Comparison of ENCODE assay signal across 8 cellular contexts in the genomic region with DNA sequence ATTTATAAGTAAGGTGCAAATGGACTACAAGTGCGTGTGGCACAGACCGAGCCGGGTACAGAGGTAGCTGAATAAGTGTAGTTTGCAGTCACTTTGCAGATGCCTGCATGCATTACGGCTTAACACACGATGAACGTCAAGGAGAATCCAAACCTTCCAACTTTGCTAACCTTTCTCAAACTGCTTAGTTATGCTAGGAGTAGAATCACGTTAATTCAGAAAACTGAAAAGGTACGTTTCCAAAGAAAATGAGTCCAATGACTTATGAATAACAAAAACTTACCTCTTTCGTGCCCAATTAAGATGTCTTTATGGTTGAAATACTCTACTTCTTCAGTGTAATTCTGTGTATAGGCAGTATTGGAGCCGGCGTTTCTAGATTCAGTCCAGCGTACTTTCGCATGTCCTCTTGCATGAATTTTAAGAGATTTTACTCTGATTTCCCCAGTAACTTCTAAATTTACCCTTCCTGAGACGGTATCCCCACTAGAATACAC. TPM values are rescaled to one million over a fixed set of nuclear protein-coding genes. Genes with fewer than 3 reads are reported as not detected.
DNase-seq lines count a peak whose midpoint lies in the region; ATAC-seq, FAIRE-seq and TF ChIP-seq lines count a peak whose summit lies in the region.

No MANE protein-coding gene starts in this region.

- H3K27me3 ChIP-seq in HL-60 (ENCODE audit: insufficient read depth, poor library complexity, severe bottlenecking), result no peaks in the 10 kb centered on the region
- no peaks in the 10 kb centered on the region for H3K27me3 ChIP-seq in K562 (ENCODE audit: control insufficient read depth in 2 of 2, insufficient read depth in 2 of 2, low read length in 2 of 2)
- H3K27me3 ChIP-seq in smooth muscle cell (ENCODE audit: low read depth), result no peaks in the 10 kb centered on the region

- intact Hi-C loops in K562 (cut with micrococcal nuclease), result loop anchor here (1.0 kb wide), 1 partner anchor 136 kb away; no protein-coding TSS in a partner anchor

- under 1% methylated on average over 14 of the region's 14 CpGs for WGBS in K562 (ENCODE audit: insufficient coverage, low coverage, missing lambda C conversion rate)
- WGBS in smooth muscle cell (ENCODE audit: low lambda C conversion rate), result under 1% methylated on average over 14 of the region's 14 CpGs

- TF ChIP-seq POLR2A in K562 (conservative IDR thresholded peaks at IDR 0.05), result no peak

- 0 out of 2 replicates have a peak, but pooled peaks cover 3% of the 10 kb centered on the region for H4K20me1 ChIP-seq in K562 (replicated peaks; ENCODE audit: control insufficient read depth, insufficient read depth, low read length)
- H4K20me1 ChIP-seq in smooth muscle cell (ENCODE audit: low read depth), result peaks cover 32% of the 10 kb centered on the region

- TF ChIP-seq EP300 in K562 (IDR thresholded peaks at IDR 0.05; ENCODE audit: low read length), result no peak

- peak overlapping the region; percentile 46 for H3K4me3 ChIP-seq in HL-60 (replicated peaks; ENCODE audit: insufficient read depth, low read length)
- peak overlapping the region; percentile 60 for H3K4me3 ChIP-seq in K562
- peak overlapping the region; percentile 83 for H3K4me3 ChIP-seq in smooth muscle cell

- no peaks in the 10 kb centered on the region for H3K4me1 ChIP-seq in K562 (replicated peaks in 1 of 2; ENCODE audit: control insufficient read depth in 2 of 2, insufficient read depth in 2 of 2, low read length in 2 of 2)
- H3K4me1 ChIP-seq in smooth muscle cell (ENCODE audit: low read depth), result peaks cover 27% of the 10 kb centered on the region

- in situ Hi-C loops in K562 (cut with MboI), result loop anchor here (10.0 kb wide), 2 partner anchors 278 to 518 kb away; no protein-coding TSS in a partner anchor

- DNase-seq in HL-60 (ENCODE audit: low read depth in 1 of 2, low spot score in 1 of 2), result peak in 1 of 2 experiments; percentile 21
- peak; percentile 29 for DNase-seq in RPMI7951 (ENCODE audit: low read depth)
- DNase-seq in K562 (ENCODE audit: extremely low read depth in 1 of 4, low spot score in 3 of 4), result peak in 2 of 4 experiments; percentile 10 to 61
- DNase-seq in smooth muscle cell (lab: John Stamatoyannopoulos, UW; ENCODE audit: unreplicated experiment), result no peak

- H3K79me2 ChIP-seq in K562 (ENCODE audit: control insufficient read depth, insufficient read depth, low read length) (peaks cover 67% of the 10 kb centered on the region), smooth muscle cell (ENCODE audit: low read depth) (peaks cover 50% of the 10 kb centered on the region)

- FAIRE-seq in K562 (lab: Jason Lieb, UNC) (no peak), islet of Langerhans (lab: Jason Lieb, UNC) (peak; percentile 36)

- peak; percentile 24 for ATAC-seq in K562
- no peak for ATAC-seq in HG02884 (IDR thresholded peaks at IDR 0.05; ENCODE audit: unreplicated experiment)
- ATAC-seq in GM21737 (IDR thresholded peaks at IDR 0.05; ENCODE audit: unreplicated experiment), result no peak

- no peak overlapping the region for H2AFZ ChIP-seq in K562 (ENCODE audit: low read depth, low read length)
- H2AFZ ChIP-seq in smooth muscle cell (ENCODE audit: low read depth), result peak overlapping the region; percentile 6

- CTCF ChIA-PET in K562 (lab: Yijun Ruan, JAX; ENCODE audit: low intra/inter-chr PET ratio), result interaction anchor here (1.0 to 5.1 kb wide), 3 partner anchors 280 to 451 kb away, joined by 3 to 104 read pairs (median 28); no protein-coding TSS in a partner anchor

- peak overlapping the region; percentile 93 to 98 for H3K9ac ChIP-seq in K562 (ENCODE audit: insufficient read depth in 1 of 2, low read depth in 2 of 2, low read length in 2 of 2)
- H3K9ac ChIP-seq in smooth muscle cell (ENCODE audit: low read depth), result peak overlapping the region; percentile 90

- TSS peak; percentile 57 for BruUV-seq in K562 (replicated peaks; lab: Mats Ljungman, UMichigan)

- TF ChIP-seq CTCF in C4-2B (conservative IDR thresholded peaks at IDR 0.05), result no peak
- TF ChIP-seq CTCF in HL-60 (IDR thresholded peaks at IDR 0.05; ENCODE audit: insufficient read depth, low read length), result no peak
- no peak for TF ChIP-seq CTCF in K562 (IDR thresholded peaks at IDR 0.05 in 2 of 3, conservative IDR thresholded peaks at IDR 0.05 in 1 of 3; ENCODE audit: insufficient read depth in 2 of 3, low read depth in 1 of 3, low read length in 3 of 3)
- no peak for TF ChIP-seq CTCF in smooth muscle cell (IDR thresholded peaks at IDR 0.05; ENCODE audit: borderline replicate concordance, insufficient read depth, poor library complexity, severe bottlenecking)

- no peak; a peak in 1 of 4 replicates for TF ChIP-seq RAD21 in K562 (CRISPR knock-in tag; conservative IDR thresholded peaks at IDR 0.05 in 1 of 2, IDR thresholded peaks at IDR 0.05 in 1 of 2)

- peaks cover 28% of the 10 kb centered on the region for H3F3A ChIP-seq in smooth muscle cell (ENCODE audit: low read depth)

- H3K9me3 ChIP-seq in K562 (replicated peaks; ENCODE audit: control insufficient read depth, insufficient read depth, low read depth, low read length) (no peaks in the 10 kb centered on the region), smooth muscle cell (replicated peaks; ENCODE audit: low read depth) (no peaks in the 10 kb centered on the region)

- no peaks in the 10 kb centered on the region for H3K9me1 ChIP-seq in K562 (ENCODE audit: control insufficient read depth, insufficient read depth, low read length)

- POLR2A ChIA-PET in K562 (lab: Yijun Ruan, JAX), result interaction anchor here (0.8 to 4.5 kb wide), 41 partner anchors 8 to 746 kb away, joined by 3 to 47 read pairs (median 5); no protein-coding TSS in a partner anchor

- H3K27ac ChIP-seq in C4-2B (peak overlapping the region; percentile 92; the same call in 1 of the 2 replicates), HL-60 (replicated peaks) (peak overlapping the region; percentile 97), K562 (ENCODE audit: extremely low read depth, low read depth, low read length) (peak overlapping the region; percentile 96), smooth muscle cell (ENCODE audit: low read depth) (peak overlapping the region; percentile 93)

- peaks cover 17% of the 10 kb centered on the region for H3K36me3 ChIP-seq in K562 (ENCODE audit: control insufficient read depth, insufficient read depth, low read length)
- peaks cover 6% of the 10 kb centered on the region for H3K36me3 ChIP-seq in smooth muscle cell (ENCODE audit: low read depth)

- H3K4me2 ChIP-seq in K562 (ENCODE audit: insufficient read depth, low read length), result peak overlapping the region; percentile 85
- H3K4me2 ChIP-seq in smooth muscle cell, result peak overlapping the region; percentile 98

TF ChIP-seq in K562, 482 proteins besides CTCF, POLR2A, EP300 and RAD21 (continues in another document):
- TF ChIP-seq TAF1 (IDR thresholded peaks at IDR 0.05; ENCODE audit: control insufficient read depth, extremely low read depth, insufficient read depth, low read length, severe bottlenecking) (peak; percentile 26), ZNF12 (CRISPR knock-in tag; IDR thresholded peaks at IDR 0.05) (no peak), HMG20B (CRISPR knock-in tag; IDR thresholded peaks at IDR 0.05) (no peak), GTF2E2 (tag; IDR thresholded peaks at IDR 0.05) (no peak), XRCC5 (IDR thresholded peaks at IDR 0.05; ENCODE audit: low read depth, low read length) (no peak), MEIS2 (IDR thresholded peaks at IDR 0.05; ENCODE audit: partially characterized antibody) (no peak), CXXC5 (CRISPR knock-in tag; IDR thresholded peaks at IDR 0.05) (no peak), ZNF134 (CRISPR knock-in tag; conservative IDR thresholded peaks at IDR 0.05) (no peak)
- TF ChIP-seq, protein P1, sequence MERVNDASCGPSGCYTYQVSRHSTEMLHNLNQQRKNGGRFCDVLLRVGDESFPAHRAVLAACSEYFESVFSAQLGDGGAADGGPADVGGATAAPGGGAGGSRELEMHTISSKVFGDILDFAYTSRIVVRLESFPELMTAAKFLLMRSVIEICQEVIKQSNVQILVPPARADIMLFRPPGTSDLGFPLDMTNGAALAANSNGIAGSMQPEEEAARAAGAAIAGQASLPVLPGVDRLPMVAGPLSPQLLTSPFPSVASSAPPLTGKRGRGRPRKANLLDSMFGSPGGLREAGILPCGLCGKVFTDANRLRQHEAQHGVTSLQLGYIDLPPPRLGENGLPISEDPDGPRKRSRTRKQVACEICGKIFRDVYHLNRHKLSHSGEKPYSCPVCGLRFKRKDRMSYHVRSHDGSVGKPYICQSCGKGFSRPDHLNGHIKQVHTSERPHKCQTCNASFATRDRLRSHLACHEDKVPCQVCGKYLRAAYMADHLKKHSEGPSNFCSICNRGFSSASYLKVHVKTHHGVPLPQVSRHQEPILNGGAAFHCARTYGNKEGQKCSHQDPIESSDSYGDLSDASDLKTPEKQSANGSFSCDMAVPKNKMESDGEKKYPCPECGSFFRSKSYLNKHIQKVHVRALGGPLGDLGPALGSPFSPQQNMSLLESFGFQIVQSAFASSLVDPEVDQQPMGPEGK (CRISPR knock-in tag; IDR thresholded peaks at IDR 0.05; ENCODE audit: borderline replicate concordance), result no peak

RNA-seq across cellular contexts. Expression of gene ARRDC3, which starts 0.5 kb away (rescaled TPM):
- total RNA-seq in RPMI7951 (2014; rRNA removed; shearing (Covaris generic)), result 56.7 and 64.2 TPM in 2 replicates
- 71.8 and 190 TPM in 2 replicates for total RNA-seq in K562 (2011; cell fraction: chromatin; rRNA removed; ENCODE audit: low replicate concordance)
- 40.0 and 50.7 TPM in 2 replicates for total RNA-seq in K562 (2011; cell fraction: nucleolus; rRNA removed)
- total RNA-seq in K562 (2011; cell fraction: nucleoplasm; rRNA removed), result 79.3 and 101 TPM in 2 replicates
- total RNA-seq in K562 (2014; rRNA removed) (45.2 and 46.2 TPM in 2 replicates), K562 (2014; rRNA removed; fragmentation: Illumina TruSeq; extraction: Trizol) (54.4 and 58.1 TPM in 2 replicates), K562 (2015; rRNA removed; fragmentation: Illumina TruSeq; extraction: Trizol) (36.0 and 39.4 TPM in 2 replicates), K562 (2021) (42.1 and 49.1 TPM in 2 replicates), smooth muscle cell (95.0 and 106 TPM in 2 replicates)
- polyA plus RNA-seq in K562 (2011; rRNA removed) (40.4 and 41.0 TPM in 2 replicates), K562 (2014; fragmentation: Illumina TruSeq; extraction: Trizol) (19.3 and 25.5 TPM in 2 replicates), K562 (2014; fragmentation: Nextera tagmentation; extraction: Ambion mirVana) (10 to 100 TPM; 23.8 to 30.2 TPM), K562 (2014; rRNA removed) (15.3 and 15.9 TPM in 2 replicates), smooth muscle cell (27.1 and 30.1 TPM in 2 replicates)
- 6.3 and 18.7 TPM in 2 replicates for polyA plus RNA-seq in K562 (2011; cell fraction: cytosol; rRNA removed)
- polyA plus RNA-seq in K562 (2011; cell fraction: nucleus; rRNA removed), result 49.0 and 78.9 TPM in 2 replicates
- polyA plus RNA-seq in K562 (2012), result 27.7 and 35.0 TPM in 2 replicates
- 193 and 245 TPM in 2 replicates for polyA minus RNA-seq in K562 (2011; rRNA and poly(A)+ RNA removed)
- polyA minus RNA-seq in K562 (2011; cell fraction: cytosol; rRNA and poly(A)+ RNA removed), result 88.1 and 97.8 TPM in 2 replicates
- polyA minus RNA-seq in K562 (2011; cell fraction: nucleus; rRNA and poly(A)+ RNA removed), result 124 and 274 TPM in 2 replicates
